ENCODE assay signal across 10 cellular contexts in genomic region chr15:43893956-43894355, GRCh38.
"Had no signal": no experiment of that assay in that cellular context is flagged by ENCODE, and none has a peak within 500 bp of the region (broad histone marks: within the 10 kb centered on the region; RNA-seq: fewer than 3 reads in every experiment).

No MANE protein-coding gene starts in this region.

- H3K4me2 ChIP-seq: smooth muscle cell had no signal

- H3K4me1 ChIP-seq: colonic mucosa, parathyroid adenoma, SJSA1 had no signal

- DNase-seq: activated CD4-positive, alpha-beta T cell treated with anti-CD3 and anti-CD28 coated beads for 4 hours; anterior cingulate cortex; colonic mucosa; retina had no signal

- ATAC-seq: stimulated activated effector memory CD8-positive, alpha-beta T cell treated with anti-CD3 and anti-CD28 coated beads, Interleukin-12 subunit alpha, Interleukin-12 subunit beta, amount 100 ng/mL, for 72 hours had no signal

- H3K9me3 Mint-ChIP-seq: activated naive CD4-positive, alpha-beta T cell treated with anti-CD3 and anti-CD28 coated beads, Interleukin-2, amount 50 U/mL, for 24 hours; activated T-helper 2 cell treated with anti-CD3 and anti-CD28 coated beads, Interferon-gamma antibody, Interleukin-2, Interleukin-4, amounts not matched to agents 10 μg/mL and 5 μg/mL and 100 μg/mL, durations not matched to agents 14 hours and 24 hours and 36 hours; stimulated activated effector memory CD8-positive, alpha-beta T cell treated with anti-CD3 and anti-CD28 coated beads, Interleukin-12 subunit alpha, Interleukin-12 subunit beta, amount 100 ng/mL, for 72 hours had no signal

- H3K27ac ChIP-seq: colonic mucosa, parathyroid adenoma, SJSA1 had no signal

- H3K27me3 Mint-ChIP-seq: activated naive CD4-positive, alpha-beta T cell treated with anti-CD3 and anti-CD28 coated beads, Interleukin-2, amount 50 U/mL, for 24 hours had no signal

- H3K79me2 ChIP-seq: parathyroid adenoma had no signal

- H3K4me3 ChIP-seq: colonic mucosa, SJSA1, smooth muscle cell had no signal

- H3K36me3 Mint-ChIP-seq: activated naive CD4-positive, alpha-beta T cell treated with anti-CD3 and anti-CD28 coated beads, Interleukin-2, amount 50 U/mL, for 24 hours; stimulated activated effector memory CD8-positive, alpha-beta T cell treated with anti-CD3 and anti-CD28 coated beads, Interleukin-12 subunit alpha, Interleukin-12 subunit beta, amount 100 ng/mL, for 72 hours had no signal

- H2AFZ ChIP-seq: parathyroid adenoma had no signal

- H3K4me3 Mint-ChIP-seq: activated naive CD4-positive, alpha-beta T cell treated with anti-CD3 and anti-CD28 coated beads, Interleukin-2, amount 50 U/mL, for 24 hours; stimulated activated effector memory CD8-positive, alpha-beta T cell treated with anti-CD3 and anti-CD28 coated beads, Interleukin-12 subunit alpha, Interleukin-12 subunit beta, amount 100 ng/mL, for 72 hours had no signal

- H3K9me3 ChIP-seq: colonic mucosa, SJSA1 had no signal

- H3K27me3 ChIP-seq: colonic mucosa, SJSA1 had no signal

- H3K36me3 ChIP-seq: colonic mucosa had no signal

- H3K4me1 Mint-ChIP-seq: activated naive CD4-positive, alpha-beta T cell treated with anti-CD3 and anti-CD28 coated beads, Interleukin-2, amount 50 U/mL, for 24 hours; stimulated activated effector memory CD8-positive, alpha-beta T cell treated with anti-CD3 and anti-CD28 coated beads, Interleukin-12 subunit alpha, Interleukin-12 subunit beta, amount 100 ng/mL, for 72 hours had no signal

- H3K27ac Mint-ChIP-seq: activated naive CD4-positive, alpha-beta T cell treated with anti-CD3 and anti-CD28 coated beads, Interleukin-2, amount 50 U/mL, for 24 hours; activated T-helper 2 cell treated with anti-CD3 and anti-CD28 coated beads, Interferon-gamma antibody, Interleukin-2, Interleukin-4, amounts not matched to agents 10 μg/mL and 5 μg/mL and 100 μg/mL, durations not matched to agents 14 hours and 24 hours and 36 hours; stimulated activated effector memory CD8-positive, alpha-beta T cell treated with anti-CD3 and anti-CD28 coated beads, Interleukin-12 subunit alpha, Interleukin-12 subunit beta, amount 100 ng/mL, for 72 hours had no signal

- H3K9ac ChIP-seq: parathyroid adenoma had no signal
